In the genomic region with DNA sequence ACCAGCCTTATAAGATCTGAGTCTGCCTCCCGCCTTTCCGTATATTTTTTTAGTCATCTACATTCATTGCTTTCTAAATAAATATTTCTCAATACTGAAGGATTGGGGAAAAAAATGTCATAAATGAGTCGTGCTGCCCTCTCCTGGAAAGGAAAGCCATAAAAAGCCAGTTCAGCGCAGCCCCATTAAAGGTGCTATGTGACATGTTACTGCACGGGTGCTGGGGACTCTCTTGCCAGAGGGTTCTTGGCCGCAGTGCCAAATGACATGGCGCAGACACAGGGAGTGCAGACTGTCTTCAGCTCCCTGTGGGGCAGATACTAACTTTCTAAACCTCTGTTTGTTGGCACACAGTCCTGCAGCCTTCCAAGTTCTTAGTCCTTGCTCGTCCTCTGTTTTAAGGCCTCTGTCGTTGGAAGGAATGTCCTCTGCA, we compare ENCODE assay signal across 11 cellular contexts. TPM values are rescaled to one million over a fixed set of nuclear protein-coding genes. Genes with fewer than 3 reads are reported as not detected.
A peak's percentile ranks its signal among the peaks of the same experiment; 100 is the strongest.
DNase-seq lines count a peak whose midpoint lies in the region; ATAC-seq, FAIRE-seq and TF ChIP-seq lines count a peak whose summit lies in the region.
"Had no signal": no experiment of that assay in that cellular context is flagged by ENCODE, and none has a peak within 500 bp of the region (broad histone marks: within the 10 kb centered on the region; RNA-seq: fewer than 3 reads in every experiment).

No MANE protein-coding gene starts in this region.

- H3K4me1 Mint-ChIP-seq in natural killer cell treated with Interleukin-12 subunit alpha and Interleukin-12 subunit beta and Interleukin-15 and Interleukin-18, amount 100 ng/mL, for 72 hours (ENCODE audit: low read depth in 2 of 2) = no peaks in the 10 kb centered on the region

- H3K36me3 Mint-ChIP-seq in natural killer cell treated with Interleukin-12 subunit alpha and Interleukin-12 subunit beta and Interleukin-15 and Interleukin-18, amount 100 ng/mL, for 72 hours = no peaks in the 10 kb centered on the region

- peaks cover 11 to 23% of the 10 kb centered on the region in 2 donors for H3K27me3 Mint-ChIP-seq in natural killer cell treated with Interleukin-12 subunit alpha and Interleukin-12 subunit beta and Interleukin-15 and Interleukin-18, amount 100 ng/mL, for 72 hours

- H3K27ac ChIP-seq in A549 = peak overlapping the region; percentile 38 to 67; a peak in 5 of 6 replicates
- H3K27ac ChIP-seq in left ventricle myocardium inferior (replicated peaks) = peak overlapping the region; percentile 63
- H3K27ac ChIP-seq: coronary artery had no signal

- TF ChIP-seq CTCF in A549 (IDR thresholded peaks at IDR 0.05) (peak; percentile 81), HFF-Myc (IDR thresholded peaks at IDR 0.05; ENCODE audit: low read depth, low read length, missing control alignments) (peak; percentile 39), WI38 (IDR thresholded peaks at IDR 0.05; ENCODE audit: low read depth, low read length) (peak; percentile 6; the same call in 1 of the 2 replicates), left ventricle myocardium inferior (IDR thresholded peaks at IDR 0.05; ENCODE audit: borderline replicate concordance) (peak; percentile 56), GM13977 (IDR thresholded peaks at IDR 0.05; ENCODE audit: extremely low read depth, insufficient read depth, missing control alignments) (no peak)

- H3K4me3 ChIP-seq in A549 (no peak overlapping the region), HFF-Myc (replicated peaks; ENCODE audit: low read depth, low read length) (no peak overlapping the region), WI38 (ENCODE audit: low read depth, low read length) (no peak overlapping the region), left ventricle myocardium inferior (no peak overlapping the region)
- H3K4me3 ChIP-seq: coronary artery had no signal

- DNase-seq in A549 (ENCODE audit: low read depth in 1 of 2, low spot score in 1 of 2) = peak; percentile 35 to 78
- no peak for DNase-seq in HFF-Myc (ENCODE audit: extremely low read depth, low read depth)
- DNase-seq in left ventricle myocardium inferior = peak; percentile 59
- DNase-seq in natural killer cell treated with Interleukin-12 subunit alpha and Interleukin-12 subunit beta and Interleukin-15 and Interleukin-18, amount 100 ng/mL, for 72 hours (ENCODE audit: low spot score) = no peak
- no peak for DNase-seq in GM13977 (ENCODE audit: low spot score)
- DNase-seq: activated CD4-positive, alpha-beta T cell treated with anti-CD3 and anti-CD28 coated beads for 4 hours; DMS79 treated with DMSO at 0.1 percent for 48 hours had no signal

- H3K27ac Mint-ChIP-seq in natural killer cell treated with Interleukin-12 subunit alpha and Interleukin-12 subunit beta and Interleukin-15 and Interleukin-18, amount 100 ng/mL, for 72 hours = no peak overlapping the region

- no peaks in the 10 kb centered on the region for H3K9me3 Mint-ChIP-seq in natural killer cell treated with Interleukin-12 subunit alpha and Interleukin-12 subunit beta and Interleukin-15 and Interleukin-18, amount 100 ng/mL, for 72 hours

- peaks cover 11% of the 10 kb centered on the region for H3K4me1 ChIP-seq in A549
- H3K4me1 ChIP-seq in left ventricle myocardium inferior = peaks cover 30% of the 10 kb centered on the region

- peak; percentile 74 to 86 for TF ChIP-seq RAD21 in A549 (conservative IDR thresholded peaks at IDR 0.05 in 1 of 2, IDR thresholded peaks at IDR 0.05 in 1 of 2)

- TF ChIP-seq POLR2A in A549 (IDR thresholded peaks at IDR 0.05; ENCODE audit: low read length) = no peak

- 0 out of 3 replicates have a peak, but pooled peaks cover 3% of the 10 kb centered on the region for H3K9me3 ChIP-seq in A549
- no peaks in the 10 kb centered on the region for H3K9me3 ChIP-seq in left ventricle myocardium inferior (replicated peaks)

- H3K27me3 ChIP-seq in left ventricle myocardium inferior (ENCODE audit: low read depth) = no peaks in the 10 kb centered on the region

- FAIRE-seq in A549 (lab: Jason Lieb, UNC) = no peak

- intact Hi-C loops in left ventricle myocardium inferior (cut with micrococcal nuclease) = no loop called here

- 12% methylated on average over 9 of the region's 9 CpGs for WGBS in A549 (ENCODE audit: missing lambda C conversion rate)

- H3K36me3 ChIP-seq in left ventricle myocardium inferior = peaks cover 3% of the 10 kb centered on the region

- H3K4me3 Mint-ChIP-seq in natural killer cell treated with Interleukin-12 subunit alpha and Interleukin-12 subunit beta and Interleukin-15 and Interleukin-18, amount 100 ng/mL, for 72 hours = no peak overlapping the region

- in situ Hi-C loops in GM13977 (cut with MboI; ENCODE audit: low pct_unique_long_range_greater_than_20kb, low sequenced_read_pairs, unreplicated experiment) = no loop called here

- TF ChIP-seq EP300 in A549 (IDR thresholded peaks at IDR 0.05) = no peak

- H3K4me2 ChIP-seq in A549 = peak overlapping the region; percentile 44

- ATAC-seq in A549 (peak; percentile 82 to 91; a peak in 4 of 6 replicates), HG03108 (IDR thresholded peaks at IDR 0.05; ENCODE audit: unreplicated experiment) (no peak), HG03135 (IDR thresholded peaks at IDR 0.05; ENCODE audit: unreplicated experiment) (no peak)
- no peak for ATAC-seq in natural killer cell treated with Interleukin-12 subunit alpha and Interleukin-12 subunit beta and Interleukin-15 and Interleukin-18, amount 100 ng/mL, for 72 hours

- CTCF ChIA-PET in A549 (lab: Yijun Ruan, JAX) = interaction anchor here (0.6 to 15.5 kb wide), 21 partner anchors 8 to 366 kb away, joined by 3 to 395 read pairs (median 4); no protein-coding TSS in a partner anchor

- POLR2A ChIA-PET in A549 (lab: Yijun Ruan, JAX) = no interaction called here

TF ChIP-seq in A549, 52 proteins besides CTCF, POLR2A, EP300 and RAD21:
- 0 out of 2 replicates have a peak, but pooled peaks have one; percentile 27 for TF ChIP-seq HOXB13 (CRISPR knock-in tag; IDR thresholded peaks at IDR 0.05; ENCODE audit: low read depth)
- TF ChIP-seq, protein P1, sequence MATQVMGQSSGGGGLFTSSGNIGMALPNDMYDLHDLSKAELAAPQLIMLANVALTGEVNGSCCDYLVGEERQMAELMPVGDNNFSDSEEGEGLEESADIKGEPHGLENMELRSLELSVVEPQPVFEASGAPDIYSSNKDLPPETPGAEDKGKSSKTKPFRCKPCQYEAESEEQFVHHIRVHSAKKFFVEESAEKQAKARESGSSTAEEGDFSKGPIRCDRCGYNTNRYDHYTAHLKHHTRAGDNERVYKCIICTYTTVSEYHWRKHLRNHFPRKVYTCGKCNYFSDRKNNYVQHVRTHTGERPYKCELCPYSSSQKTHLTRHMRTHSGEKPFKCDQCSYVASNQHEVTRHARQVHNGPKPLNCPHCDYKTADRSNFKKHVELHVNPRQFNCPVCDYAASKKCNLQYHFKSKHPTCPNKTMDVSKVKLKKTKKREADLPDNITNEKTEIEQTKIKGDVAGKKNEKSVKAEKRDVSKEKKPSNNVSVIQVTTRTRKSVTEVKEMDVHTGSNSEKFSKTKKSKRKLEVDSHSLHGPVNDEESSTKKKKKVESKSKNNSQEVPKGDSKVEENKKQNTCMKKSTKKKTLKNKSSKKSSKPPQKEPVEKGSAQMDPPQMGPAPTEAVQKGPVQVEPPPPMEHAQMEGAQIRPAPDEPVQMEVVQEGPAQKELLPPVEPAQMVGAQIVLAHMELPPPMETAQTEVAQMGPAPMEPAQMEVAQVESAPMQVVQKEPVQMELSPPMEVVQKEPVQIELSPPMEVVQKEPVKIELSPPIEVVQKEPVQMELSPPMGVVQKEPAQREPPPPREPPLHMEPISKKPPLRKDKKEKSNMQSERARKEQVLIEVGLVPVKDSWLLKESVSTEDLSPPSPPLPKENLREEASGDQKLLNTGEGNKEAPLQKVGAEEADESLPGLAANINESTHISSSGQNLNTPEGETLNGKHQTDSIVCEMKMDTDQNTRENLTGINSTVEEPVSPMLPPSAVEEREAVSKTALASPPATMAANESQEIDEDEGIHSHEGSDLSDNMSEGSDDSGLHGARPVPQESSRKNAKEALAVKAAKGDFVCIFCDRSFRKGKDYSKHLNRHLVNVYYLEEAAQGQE (IDR thresholded peaks at IDR 0.05) = no peak
- no peak for TF ChIP-seq FOSL2 (IDR thresholded peaks at IDR 0.05)
- peak; percentile 55; the same call in 1 of the 2 replicates for TF ChIP-seq FOSL2 (CRISPR knock-in tag; IDR thresholded peaks at IDR 0.05)
- peak; percentile 97 for TF ChIP-seq SMC3 (IDR thresholded peaks at IDR 0.05)
- TF ChIP-seq CEBPB (IDR thresholded peaks at IDR 0.05) = peak; percentile 73 to 88
- TF ChIP-seq TFCP2L1 (CRISPR knock-in tag; IDR thresholded peaks at IDR 0.05) = no peak

RNA-seq across cellular contexts. Expression of a gene that starts 53.7 kb away (rescaled TPM):
- polyA plus RNA-seq in A549 (2011; rRNA removed) (76.7 and 80.7 TPM in 2 replicates), A549 (2017; fragmentation: RNase III; extraction: RNeasy Plus Mini Kit Qiagen cat#74134 plus additional on column Dnase treatment) (34.1 to 34.7 TPM (median 34.2 TPM) in 3 replicates)
- 13.8 and 14.9 TPM in 2 replicates for polyA plus RNA-seq in A549 (2012; cell fraction: cytosol; rRNA removed)
- polyA plus RNA-seq in A549 (2012; cell fraction: nucleus; rRNA removed) = 6.8 and 8.7 TPM in 2 replicates
- polyA minus RNA-seq in A549 (2011; rRNA and poly(A)+ RNA removed) = 52.0 and 55.0 TPM in 2 replicates
- total RNA-seq in left ventricle myocardium inferior = 466 TPM
- total RNA-seq in natural killer cell treated with Interleukin-12 subunit alpha and Interleukin-12 subunit beta and Interleukin-15 and Interleukin-18, amount 100 ng/mL, for 72 hours = 10 to 100 TPM; 30.1 to 76.8 TPM

Comparison
In these comparisons a context has a peak if more than half of its experiments do, and no peak if none do; other contexts are left out.
1. ATAC-seq: peak in A549 (2 of 2); none in HG03108 (single experiment), HG03135 (single experiment) and natural killer cell treated with Interleukin-12 subunit alpha and Interleukin-12 subunit beta and Interleukin-15 and Interleukin-18, amount 100 ng/mL, for 72 hours (0 of 2).
2. DNase-seq: peak in A549 (2 of 2) and left ventricle myocardium inferior (single experiment); none in HFF-Myc (single experiment), natural killer cell treated with Interleukin-12 subunit alpha and Interleukin-12 subunit beta and Interleukin-15 and Interleukin-18, amount 100 ng/mL, for 72 hours (single experiment) and GM13977 (single experiment).